In genomic region chr2:239436669-239437325, GRCh38 we compare ENCODE assay signal across 13 cellular contexts.
"Had no signal": no experiment of that assay in that cellular context is flagged by ENCODE, and none has a peak within 500 bp of the region (broad histone marks: within the 10 kb centered on the region; RNA-seq: fewer than 3 reads in every experiment).

No MANE protein-coding gene starts in this region.

- H3K27me3 ChIP-seq: ascending aorta, neural progenitor cell, thyroid gland had no signal

- H2AFZ ChIP-seq: neural progenitor cell had no signal

- H3K9me3 ChIP-seq: ascending aorta, pancreas, thyroid gland had no signal

- H3K9ac ChIP-seq: neural progenitor cell had no signal

- H3K4me1 ChIP-seq: breast epithelium, pancreas had no signal

- ATAC-seq: activated naive CD8-positive, alpha-beta T cell treated with anti-CD3 and anti-CD28 coated beads, Interleukin-2, amount 50 U/mL, for 24 hours; gastroesophageal sphincter; stimulated activated memory B cell treated with anti-CD40 and anti-IgM and Interleukin-4, amounts not matched to agents 10 μg/mL and 1 μg/mL and 100 μg/mL, for 72 hours had no signal

- H3K4me3 ChIP-seq: ascending aorta, breast epithelium, gastroesophageal sphincter, neural progenitor cell, pancreas, thyroid gland had no signal

- H3K4me2 ChIP-seq: neural progenitor cell had no signal

- DNase-seq: activated CD4-positive, CD25-positive, alpha-beta regulatory T cell treated with anti-CD3 and anti-CD28 coated beads, Interleukin-2, amount 50 U/mL, for 72 hours; activated naive CD4-positive, alpha-beta T cell treated with anti-CD3 and anti-CD28 coated beads for 36 hours; activated naive CD8-positive, alpha-beta T cell treated with anti-CD3 and anti-CD28 coated beads, Interleukin-2, amount 50 U/mL, for 24 hours; erythroblast; stimulated activated CD4-positive, alpha-beta T cell treated with anti-CD3 and anti-CD28 coated beads, Interleukin-12 subunit alpha, Interleukin-12 subunit beta, amount 100 ng/mL, for 4 hours; stimulated activated CD4-positive, alpha-beta T cell treated with anti-CD3 and anti-CD28 coated beads, Interleukin-2, amount 100 ng/mL, for 24 hours; thyroid gland had no signal

- H3K36me3 ChIP-seq: ascending aorta, breast epithelium, gastroesophageal sphincter, pancreas, thyroid gland had no signal

- H3K27ac ChIP-seq: ascending aorta, breast epithelium, gastroesophageal sphincter, neural progenitor cell, pancreas, thyroid gland had no signal
